Comparison of ENCODE assay signal across 9 cellular contexts in genomic region chr3:71784201-71784913, GRCh38. TPM values are rescaled to one million over a fixed set of nuclear protein-coding genes. Genes with fewer than 3 reads are reported as not detected.
A peak's percentile ranks its signal among the peaks of the same experiment; 100 is the strongest.
DNase-seq lines count a peak whose midpoint lies in the region; ATAC-seq and TF ChIP-seq lines count a peak whose summit lies in the region.
"Had no signal": no experiment of that assay in that cellular context is flagged by ENCODE, and none has a peak within 500 bp of the region (broad histone marks: within the 10 kb centered on the region; RNA-seq: fewer than 3 reads in every experiment).

No MANE protein-coding gene starts in this region.

- no peak overlapping the region for H2BK5ac ChIP-seq in mesenchymal stem cell (ENCODE audit: low read depth, low read length, poor library complexity, severe bottlenecking)

- H3K36me3 ChIP-seq in mesenchymal stem cell (ENCODE audit: control insufficient read depth in 1 of 2, insufficient read depth in 2 of 2, low read depth in 1 of 2, low read length in 2 of 2): peaks cover 0 to 3% of the 10 kb centered on the region in 2 experiments
- H3K36me3 ChIP-seq in tibial nerve: no peaks in the 10 kb centered on the region

- DNase-seq in Right ventricle myocardium inferior (ENCODE audit: missing footprints) (peak; percentile 64), left cardiac atrium (no peak), mesenchymal stem cell (no peak), tibial nerve (ENCODE audit: low spot score in 2 of 2) (no peak), NCI-H748 (lab: John Stamatoyannopoulos, UW; ENCODE audit: unreplicated experiment) (no peak), medulla oblongata (ENCODE audit: extremely low spot score) (no peak), DMS114 treated with DMSO at 0.1 percent for 48 hours (lab: John Stamatoyannopoulos, UW; ENCODE audit: unreplicated experiment) (no peak)

- H2BK120ac ChIP-seq in mesenchymal stem cell (ENCODE audit: low read depth, low read length): no peak overlapping the region

- no peak overlapping the region for H2AFZ ChIP-seq in mesenchymal stem cell (ENCODE audit: low read depth, low read length)

- H3K23ac ChIP-seq in mesenchymal stem cell (ENCODE audit: low read length in 2 of 2): no peak overlapping the region

- no peak overlapping the region for H3K27ac ChIP-seq in mesenchymal stem cell (ENCODE audit: low read length, poor library complexity, severe bottlenecking)
- no peak overlapping the region for H3K27ac ChIP-seq in tibial nerve

- no peaks in the 10 kb centered on the region for H3K9me3 Mint-ChIP-seq in activated naive CD8-positive, alpha-beta T cell (ENCODE audit: low read depth)

- peak overlapping the region in 1 of 2 experiments; percentile 55 for H3K14ac ChIP-seq in mesenchymal stem cell (ENCODE audit: low read length in 2 of 2)

- H3K4me1 ChIP-seq in mesenchymal stem cell (ENCODE audit: control insufficient read depth, insufficient read depth, low read depth, low read length) (peaks cover 10% of the 10 kb centered on the region), tibial nerve (peaks cover 0 to 27% (median 8%) of the 10 kb centered on the region in 4 donors)

- H3K27me3 ChIP-seq in mesenchymal stem cell (ENCODE audit: control insufficient read depth in 1 of 2, insufficient read depth in 1 of 2, low read length in 2 of 2): peaks cover 37 to 81% of the 10 kb centered on the region in 2 experiments
- H3K27me3 ChIP-seq in tibial nerve: peaks cover 0 to 70% of the 10 kb centered on the region in 2 donors

- H2BK12ac ChIP-seq in mesenchymal stem cell (ENCODE audit: low read length in 2 of 2): no peak overlapping the region

- H3K27ac Mint-ChIP-seq in activated naive CD8-positive, alpha-beta T cell: peak overlapping the region; percentile 70

- WGBS in mesenchymal stem cell: 6% methylated on average over 22 of the region's 23 CpGs
- WGBS in tibial nerve, 2 donors: 5 to 6% methylated on average over 20 to 23 of the region's 23 CpGs

- no peak overlapping the region for H4K8ac ChIP-seq in mesenchymal stem cell (ENCODE audit: low read length)

- intact Hi-C loops in Right ventricle myocardium inferior (cut with DNase I): no loop called here
- intact Hi-C loops in left cardiac atrium (cut with DNase I): no loop called here

- H2BK15ac ChIP-seq in mesenchymal stem cell (ENCODE audit: low read depth, poor library complexity, severe bottlenecking): no peak overlapping the region

- no peak for TF ChIP-seq CTCF in tibial nerve (IDR thresholded peaks at IDR 0.05)

- H3K9ac ChIP-seq in mesenchymal stem cell (ENCODE audit: low read length): no peak overlapping the region

- H3K9me3 ChIP-seq in mesenchymal stem cell (ENCODE audit: control insufficient read depth, low read length): no peaks in the 10 kb centered on the region
- H3K9me3 ChIP-seq in tibial nerve: no peaks in the 10 kb centered on the region

- H3K27me3 Mint-ChIP-seq in activated naive CD8-positive, alpha-beta T cell: peaks cover 35% of the 10 kb centered on the region

- H3K4me3 Mint-ChIP-seq in activated naive CD8-positive, alpha-beta T cell: peak overlapping the region; percentile 86

- ATAC-seq in Right ventricle myocardium inferior: no peak
- ATAC-seq in left cardiac atrium: no peak

- H3K79me1 ChIP-seq in mesenchymal stem cell (replicated peaks; ENCODE audit: low read length, poor library complexity, severe bottlenecking): no peaks in the 10 kb centered on the region

- H3K4me1 Mint-ChIP-seq in activated naive CD8-positive, alpha-beta T cell (ENCODE audit: low read depth): peaks cover 27% of the 10 kb centered on the region

- H3K36me3 Mint-ChIP-seq in activated naive CD8-positive, alpha-beta T cell: no peaks in the 10 kb centered on the region

- H3K4me3 ChIP-seq in mesenchymal stem cell (ENCODE audit: insufficient read depth in 1 of 2, low read depth in 1 of 2, low read length in 2 of 2) (peak overlapping the region; percentile 30 to 54), tibial nerve (peak overlapping the region in 3 of 4 donors; percentile 4 to 48 (median 19))

- no peak overlapping the region for H2AK5ac ChIP-seq in mesenchymal stem cell (ENCODE audit: low read length, severe bottlenecking)

- H3K18ac ChIP-seq in mesenchymal stem cell (ENCODE audit: low read depth in 1 of 2, low read length in 2 of 2): no peak overlapping the region

- no peak for TF ChIP-seq EP300 in tibial nerve (IDR thresholded peaks at IDR 0.05)

- no peak for TF ChIP-seq POLR2A in tibial nerve (IDR thresholded peaks at IDR 0.05)

- peak overlapping the region; percentile 86 for H3K4me2 ChIP-seq in mesenchymal stem cell (ENCODE audit: low read length, poor library complexity, severe bottlenecking)

- H4K91ac ChIP-seq in mesenchymal stem cell (ENCODE audit: low read length): no peak overlapping the region

- H3K4ac ChIP-seq in mesenchymal stem cell (ENCODE audit: low read depth in 1 of 2, low read length in 2 of 2): no peak overlapping the region

RNA-seq across cellular contexts. Expression of gene PROK2, which starts 0.6 kb away (rescaled TPM):
- total RNA-seq in Right ventricle myocardium inferior (0.41 TPM), left cardiac atrium (under 1 TPM; 0.37 to 0.94 TPM), tibial nerve (under 1 TPM in 1 of 4 donors, not detected in 3; 0.21 TPM)
- polyA plus RNA-seq in mesenchymal stem cell (2013, experiment 1 of 2): not detected
- not detected for polyA plus RNA-seq in mesenchymal stem cell (2013, experiment 2 of 2)
- total RNA-seq: fibroblast of villous mesenchyme had no signal

RNA-seq across cellular contexts. Expression of gene GPR27, which starts 30.7 kb away (rescaled TPM):
- total RNA-seq in Right ventricle myocardium inferior (3.7 TPM), left cardiac atrium (1 to 10 TPM; 2.3 to 3.9 TPM), tibial nerve (1 to 10 TPM; 2.9 to 6.9 (median 4.0) TPM)
- 0.01 TPM for polyA plus RNA-seq in mesenchymal stem cell (2013, experiment 1 of 2)
- polyA plus RNA-seq in mesenchymal stem cell (2013, experiment 2 of 2): not detected
- total RNA-seq: fibroblast of villous mesenchyme had no signal

RNA-seq across cellular contexts. Expression of gene EIF4E3, which starts 59.2 kb away (rescaled TPM):
- 49.2 TPM for total RNA-seq in Right ventricle myocardium inferior
- 10 to 100 TPM; 40.0 to 45.8 TPM for total RNA-seq in left cardiac atrium
- polyA plus RNA-seq in mesenchymal stem cell (2013, experiment 1 of 2): 5.5 TPM
- polyA plus RNA-seq in mesenchymal stem cell (2013, experiment 2 of 2): 6.2 TPM
- total RNA-seq in tibial nerve: 10 to 100 TPM; 11.2 to 23.8 (median 16.0) TPM
